Comparison of ENCODE assay signal across 8 cellular contexts in the genomic region with DNA sequence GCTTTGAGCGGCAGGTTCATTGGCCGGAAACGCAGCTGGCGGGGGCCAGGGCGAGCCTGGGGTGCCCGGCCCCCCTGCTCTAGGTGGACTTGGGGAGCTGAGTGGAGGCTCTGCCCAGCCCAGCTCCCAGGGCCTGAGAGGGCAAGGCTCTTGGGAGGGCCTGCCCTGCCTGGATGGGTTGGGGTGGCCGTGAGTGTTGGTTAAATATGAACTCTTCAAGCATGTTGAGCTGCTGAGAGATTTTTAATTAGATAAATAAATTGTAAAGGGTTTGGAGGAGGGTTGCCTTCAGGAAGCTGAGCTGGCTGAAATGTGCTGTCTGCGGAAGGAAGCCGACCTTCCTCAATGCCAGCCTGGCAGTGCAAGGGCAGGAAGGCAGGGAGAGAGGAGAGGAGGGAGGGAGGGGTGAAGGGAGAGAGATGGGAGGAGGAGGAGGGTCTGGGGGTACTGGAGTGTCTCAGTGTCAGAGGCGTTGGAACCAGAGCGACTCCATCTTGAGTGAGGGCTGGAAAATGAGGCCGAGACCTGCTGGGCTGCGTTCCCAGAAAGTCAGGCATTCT. TPM values are rescaled to one million over a fixed set of nuclear protein-coding genes. Genes with fewer than 3 reads are reported as not detected.
DNase-seq lines count a peak whose midpoint lies in the region; ATAC-seq and TF ChIP-seq lines count a peak whose summit lies in the region.

No MANE protein-coding gene starts in this region.

- H3K4me1 ChIP-seq in CD8-positive, alpha-beta memory T cell (ENCODE audit: insufficient read depth, low read length): peaks cover 4% of the 10 kb centered on the region
- peaks cover 5% of the 10 kb centered on the region for H3K4me1 ChIP-seq in rectal smooth muscle tissue (ENCODE audit: control insufficient read depth, insufficient read depth, low read length)

- no peak for DNase-seq in CD8-positive, alpha-beta memory T cell
- DNase-seq in SK-N-MC (ENCODE audit: low read depth, low spot score): no peak
- no peak for DNase-seq in foreskin fibroblast
- no peak for DNase-seq in stimulated activated CD4-positive, alpha-beta T cell treated with anti-CD3 and anti-CD28 coated beads, Interleukin-1b, Interleukin-23, amount 100 ng/mL, for 48 hours
- no peak for DNase-seq in putamen (ENCODE audit: low spot score)

- H3K36me3 ChIP-seq in CD8-positive, alpha-beta memory T cell (ENCODE audit: insufficient read depth, low read length): no peaks in the 10 kb centered on the region
- H3K36me3 ChIP-seq in SK-N-MC (ENCODE audit: insufficient read depth, low read length) (no peaks in the 10 kb centered on the region), rectal smooth muscle tissue (ENCODE audit: control insufficient read depth, insufficient read depth, low read length) (no peaks in the 10 kb centered on the region)

- no peaks in the 10 kb centered on the region for H3K9me3 Mint-ChIP-seq in CD8-positive, alpha-beta memory T cell

- peaks cover 28 to 46% of the 10 kb centered on the region in 2 donors for H3K27me3 Mint-ChIP-seq in CD8-positive, alpha-beta memory T cell

- CTCF ChIA-PET in CD8-positive, alpha-beta memory T cell (lab: Charles Lee): interaction anchor here (0.9 kb wide), 1 partner anchor 13 kb away, joined by 3 read pairs; no protein-coding TSS in a partner anchor

- peak overlapping the region in 6 of 7 donors; percentile 40 to 77 (median 70) for H3K4me3 Mint-ChIP-seq in CD8-positive, alpha-beta memory T cell

- H3K9ac ChIP-seq in SK-N-MC (ENCODE audit: insufficient read length) (no peak overlapping the region), rectal smooth muscle tissue (ENCODE audit: low read length) (no peak overlapping the region)

- ATAC-seq in HG02870 (IDR thresholded peaks at IDR 0.05; ENCODE audit: unreplicated experiment) (no peak), GM21723 (IDR thresholded peaks at IDR 0.05; ENCODE audit: unreplicated experiment) (no peak)

- peaks cover 10 to 14% (median 13%) of the 10 kb centered on the region in 3 donors for H3K4me1 Mint-ChIP-seq in CD8-positive, alpha-beta memory T cell

- TF ChIP-seq CTCF in foreskin fibroblast (IDR thresholded peaks at IDR 0.05; ENCODE audit: low read depth, low read length): no peak

- POLR2A ChIA-PET in CD8-positive, alpha-beta memory T cell (lab: Charles Lee): no interaction called here

- H3K36me3 Mint-ChIP-seq in CD8-positive, alpha-beta memory T cell: no peaks in the 10 kb centered on the region

- no peak overlapping the region for H3K27ac ChIP-seq in CD8-positive, alpha-beta memory T cell (ENCODE audit: low read depth, low read length)
- no peak overlapping the region for H3K27ac ChIP-seq in SK-N-MC
- H3K27ac ChIP-seq in rectal smooth muscle tissue (ENCODE audit: low read depth, low read length): peak overlapping the region; percentile 3

- peaks cover 4% of the 10 kb centered on the region for H3K27me3 ChIP-seq in CD8-positive, alpha-beta memory T cell (ENCODE audit: insufficient read depth, low read length, poor library complexity, severe bottlenecking)
- H3K27me3 ChIP-seq in rectal smooth muscle tissue (ENCODE audit: control insufficient read depth, insufficient read depth, low read length): no peaks in the 10 kb centered on the region

- no peaks in the 10 kb centered on the region for H3K9me3 ChIP-seq in CD8-positive, alpha-beta memory T cell (ENCODE audit: low read length)
- H3K9me3 ChIP-seq in SK-N-MC (ENCODE audit: low read depth, low read length): no peaks in the 10 kb centered on the region

- H3K4me3 ChIP-seq in CD8-positive, alpha-beta memory T cell (ENCODE audit: low read length): peak overlapping the region; percentile 37
- H3K4me3 ChIP-seq in SK-N-MC (peak overlapping the region; percentile 73), foreskin fibroblast (ENCODE audit: low read depth in 1 of 2, low read length in 2 of 2) (peak overlapping the region; percentile 39 to 46), rectal smooth muscle tissue (ENCODE audit: low read length) (peak overlapping the region; percentile 59)

- peak overlapping the region in 2 of 8 donors; percentile 43 to 52 for H3K27ac Mint-ChIP-seq in CD8-positive, alpha-beta memory T cell

RNA-seq across cellular contexts. Expression of a gene that starts 39.4 kb away (rescaled TPM):
- 1 to 10 TPM; 3.8 to 4.4 TPM for total RNA-seq in CD8-positive, alpha-beta memory T cell
- polyA plus RNA-seq in CD8-positive, alpha-beta memory T cell: 0.30 TPM
